In genomic region chr12:26699237-26699636, GRCh38 we compare ENCODE assay signal across 1 cellular context.
TF ChIP-seq lines count a peak whose summit lies in the region.

No MANE protein-coding gene starts in this region.

TF ChIP-seq in GM23338, 12 proteins besides CTCF, POLR2A, EP300 and RAD21 (continued from another document):
- TF ChIP-seq ZNF462 (CRISPR knock-in tag; IDR thresholded peaks at IDR 0.05) (no peak), STAT1 (IDR thresholded peaks at IDR 0.05; ENCODE audit: unreplicated experiment) (no peak), EZH2 (IDR thresholded peaks at IDR 0.05; ENCODE audit: low read depth, unreplicated experiment) (no peak), REST (IDR thresholded peaks at IDR 0.05; ENCODE audit: unreplicated experiment) (no peak), POLR2AphosphoS5 (IDR thresholded peaks at IDR 0.05; ENCODE audit: low read depth) (no peak), NANOG (IDR thresholded peaks at IDR 0.05; ENCODE audit: borderline replicate concordance) (no peak), ZNF331 (CRISPR knock-in tag; IDR thresholded peaks at IDR 0.05; ENCODE audit: low read depth) (no peak)
TF ChIP-seq in GM23338: peak in this region for 0.
